In genomic region chr1:149848340-149848771, GRCh38 we compare ENCODE assay signal across 9 cellular contexts. TPM values are rescaled to one million over a fixed set of nuclear protein-coding genes. Genes with fewer than 3 reads are reported as not detected.
DNase-seq lines count a peak whose midpoint lies in the region; TF ChIP-seq lines count a peak whose summit lies in the region.
"Had no signal": no experiment of that assay in that cellular context is flagged by ENCODE, and none has a peak within 500 bp of the region (broad histone marks: within the 10 kb centered on the region; RNA-seq: fewer than 3 reads in every experiment).

No MANE protein-coding gene starts in this region.

- no peaks in the 10 kb centered on the region for H3K27me3 Mint-ChIP-seq in neural crest cell (ENCODE audit: low read depth)

- DNase-seq in G401 (ENCODE audit: low spot score) (peak; percentile 41), NB4 (ENCODE audit: low read depth) (peak; percentile 34), choroid plexus epithelial cell (ENCODE audit: low read depth) (no peak), neural crest cell (ENCODE audit: low read depth, low spot score) (peak; percentile 0), GM20000 (ENCODE audit: low spot score) (no peak), NCI-H1930 (lab: John Stamatoyannopoulos, UW) (no peak), ureter (ENCODE audit: low spot score) (no peak), NCI-H128 (lab: John Stamatoyannopoulos, UW; ENCODE audit: unreplicated experiment) (no peak)
- DNase-seq: NCI-H2081 had no signal

- in situ Hi-C loops in G401 (cut with HindIII; ENCODE audit: low sequenced_read_pairs): no loop called here

- TF ChIP-seq CTCF in NB4 (IDR thresholded peaks at IDR 0.05; ENCODE audit: low read depth, low read length) (no peak), choroid plexus epithelial cell (conservative IDR thresholded peaks at IDR 0.05; ENCODE audit: low read depth, low read length) (no peak), neural crest cell (conservative IDR thresholded peaks at IDR 0.05) (no peak), GM20000 (IDR thresholded peaks at IDR 0.05; ENCODE audit: extremely low read depth, missing control alignments) (no peak)

- H3K4me3 ChIP-seq in NB4 (ENCODE audit: low read depth, low read length) (peak overlapping the region; percentile 81), choroid plexus epithelial cell (ENCODE audit: low read depth, low read length) (peak overlapping the region; percentile 25)

- TF ChIP-seq POLR2A in NB4 (IDR thresholded peaks at IDR 0.05; ENCODE audit: extremely low read depth, insufficient read length): no peak

- no peaks in the 10 kb centered on the region for H3K36me3 Mint-ChIP-seq in neural crest cell (ENCODE audit: low read depth)

- H3K4me3 Mint-ChIP-seq in neural crest cell: peak overlapping the region; percentile 88

- H3K9me3 Mint-ChIP-seq in neural crest cell: no peaks in the 10 kb centered on the region

- H3K27ac Mint-ChIP-seq in neural crest cell (ENCODE audit: unreplicated experiment): no peak overlapping the region

- peaks cover 59% of the 10 kb centered on the region for H3K4me1 Mint-ChIP-seq in neural crest cell

RNA-seq across cellular contexts. Expression of gene BOLA1, which starts 51.0 kb away (rescaled TPM):
- total RNA-seq in G401 (2014; rRNA removed; shearing (Covaris generic)): 2.0 TPM in 1 of 2 replicates, not detected in the other
- total RNA-seq in neural crest cell (10.1 TPM in 2 replicates), ureter (16.4 TPM)

Comparison
In these comparisons a context has a peak if more than half of its experiments do, and no peak if none do; other contexts are left out.
1. DNase-seq: peak in G401 (single experiment), NB4 (single experiment) and neural crest cell (single experiment); none in choroid plexus epithelial cell (single experiment), GM20000 (single experiment), NCI-H1930 (0 of 2), ureter (single experiment) and NCI-H128 (single experiment).